ENCODE assay signal across 13 cellular contexts in the genomic region with DNA sequence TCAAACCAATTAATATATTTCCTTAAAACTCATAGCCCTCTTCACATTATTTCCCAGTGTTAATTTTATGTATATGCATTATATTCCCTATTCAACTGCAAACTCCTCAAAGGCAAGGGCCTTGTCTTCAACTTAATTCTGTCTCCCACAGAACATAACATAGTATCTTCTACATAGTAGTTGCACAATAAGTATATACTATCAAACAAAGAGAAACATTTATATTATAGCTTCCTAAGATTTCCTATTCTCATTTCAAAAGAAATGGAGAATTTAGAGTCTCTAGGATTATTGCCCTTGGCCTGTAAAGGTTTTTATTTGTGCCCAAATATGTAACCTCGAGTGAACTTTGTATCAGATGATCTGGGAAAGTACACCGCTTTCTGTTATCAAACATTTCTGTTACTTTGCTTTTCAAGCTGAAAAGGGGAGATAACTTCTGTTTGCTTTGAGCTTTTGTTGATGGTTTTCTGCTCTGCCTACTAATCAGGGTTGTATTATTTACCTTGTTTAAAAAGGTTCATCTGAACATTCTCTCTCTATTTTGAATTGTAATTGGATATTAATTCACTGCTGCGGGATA.
DNase-seq lines count a peak whose midpoint lies in the region; ATAC-seq, FAIRE-seq and TF ChIP-seq lines count a peak whose summit lies in the region.
"Had no signal": no experiment of that assay in that cellular context is flagged by ENCODE, and none has a peak within 500 bp of the region (broad histone marks: within the 10 kb centered on the region; RNA-seq: fewer than 3 reads in every experiment).

No MANE protein-coding gene starts in this region.

- no peak overlapping the region for H3K9ac ChIP-seq in parathyroid adenoma

- 42 to 53% methylated on average over 3 of the region's 3 CpGs for WGBS in tibial nerve, 2 donors

- ATAC-seq in GM23338 (no peak), RWPE2 (ENCODE audit: low read depth) (no peak), GM21526 (IDR thresholded peaks at IDR 0.05; ENCODE audit: low FRiP score, unreplicated experiment) (no peak)
- no peak for ATAC-seq in stimulated activated naive B cell treated with anti-CD40 and anti-IgM and Interleukin-4, amounts not matched to agents 10 μg/mL and 1 μg/mL and 100 μg/mL, for 72 hours (replicated peaks)

- peaks cover 35% of the 10 kb centered on the region for H4K20me1 ChIP-seq in GM23338 (replicated peaks; ENCODE audit: insufficient read depth)

- peaks cover 35% of the 10 kb centered on the region for H3K36me3 Mint-ChIP-seq in GM23338 (ENCODE audit: low read depth)
- peaks cover 33 to 63% of the 10 kb centered on the region in 2 donors for H3K36me3 Mint-ChIP-seq in stimulated activated naive B cell treated with anti-CD40 and anti-IgM and Interleukin-4, amounts not matched to agents 10 μg/mL and 1 μg/mL and 100 μg/mL, for 72 hours

- no peaks in the 10 kb centered on the region for H3K9me2 ChIP-seq in GM23338 (ENCODE audit: insufficient read depth)

- H3K27ac ChIP-seq in GM23338 (ENCODE audit: low read depth) (peak overlapping the region; percentile 81; the same call in 1 of the 2 replicates), RWPE2 (ENCODE audit: poor library complexity, severe bottlenecking) (peak overlapping the region; percentile 26), parathyroid adenoma (peak overlapping the region; percentile 25), tibial nerve (peak overlapping the region in 2 of 4 donors; percentile 39 to 51)

- H3K4me1 Mint-ChIP-seq in GM23338: peaks cover 49% of the 10 kb centered on the region
- H3K4me1 Mint-ChIP-seq in stimulated activated naive B cell treated with anti-CD40 and anti-IgM and Interleukin-4, amounts not matched to agents 10 μg/mL and 1 μg/mL and 100 μg/mL, for 72 hours: peaks cover 36 to 50% of the 10 kb centered on the region in 2 donors

- FAIRE-seq in endometrium (lab: Jason Lieb, UNC): peak; percentile 29
- FAIRE-seq: GM12891, TTC549 had no signal

- H2AFZ ChIP-seq in GM23338 (no peak overlapping the region), parathyroid adenoma (no peak overlapping the region)

- H3K9me3 Mint-ChIP-seq in GM23338: no peaks in the 10 kb centered on the region
- H3K9me3 Mint-ChIP-seq in stimulated activated naive B cell treated with anti-CD40 and anti-IgM and Interleukin-4, amounts not matched to agents 10 μg/mL and 1 μg/mL and 100 μg/mL, for 72 hours: no peaks in the 10 kb centered on the region

- TF ChIP-seq CTCF in GM23338 (conservative IDR thresholded peaks at IDR 0.05; ENCODE audit: low read depth in 2 of 2) (no peak), RWPE2 (IDR thresholded peaks at IDR 0.05; ENCODE audit: poor library complexity, severe bottlenecking) (no peak), parathyroid adenoma (IDR thresholded peaks at IDR 0.05) (no peak), tibial nerve (IDR thresholded peaks at IDR 0.05) (no peak)

- DNase-seq in GM23338 (ENCODE audit: low spot score) (no peak), RWPE2 (ENCODE audit: low spot score) (no peak), tibial nerve (ENCODE audit: low spot score in 2 of 2) (no peak)
- no peak for DNase-seq in stimulated activated naive B cell treated with anti-CD40 and anti-IgM and Interleukin-4, amounts not matched to agents 10 μg/mL and 1 μg/mL and 100 μg/mL, for 72 hours
- DNase-seq: activated gamma-delta T cell, DMS153, NCI-H187, stomach had no signal

- H3K4me1 ChIP-seq in GM23338 (ENCODE audit: insufficient read depth) (peaks cover 21% of the 10 kb centered on the region), RWPE2 (ENCODE audit: insufficient read depth, poor library complexity, severe bottlenecking) (peaks cover 17% of the 10 kb centered on the region), parathyroid adenoma (peaks cover 19% of the 10 kb centered on the region), tibial nerve (peaks cover 0 to 57% (median 3%) of the 10 kb centered on the region in 4 donors)

- no peak for TF ChIP-seq EP300 in tibial nerve (IDR thresholded peaks at IDR 0.05)

- H3K4me3 Mint-ChIP-seq in GM23338: no peak overlapping the region
- no peak overlapping the region for H3K4me3 Mint-ChIP-seq in stimulated activated naive B cell treated with anti-CD40 and anti-IgM and Interleukin-4, amounts not matched to agents 10 μg/mL and 1 μg/mL and 100 μg/mL, for 72 hours

- peak overlapping the region; percentile 67 for H3K27ac Mint-ChIP-seq in GM23338
- no peak overlapping the region for H3K27ac Mint-ChIP-seq in stimulated activated naive B cell treated with anti-CD40 and anti-IgM and Interleukin-4, amounts not matched to agents 10 μg/mL and 1 μg/mL and 100 μg/mL, for 72 hours

- H3K79me2 ChIP-seq in GM23338 (replicated peaks; ENCODE audit: insufficient read depth): peaks cover 74% of the 10 kb centered on the region
- H3K79me2 ChIP-seq in parathyroid adenoma: peaks cover 8% of the 10 kb centered on the region

- H3K4me3 ChIP-seq in GM23338 (no peak overlapping the region), RWPE2 (ENCODE audit: severe bottlenecking) (no peak overlapping the region), parathyroid adenoma (ENCODE audit: low read depth, low read length) (no peak overlapping the region), tibial nerve (no peak overlapping the region)
- H3K4me3 ChIP-seq: stomach had no signal

- H3F3A ChIP-seq in GM23338 (replicated peaks; ENCODE audit: low read depth): no peaks in the 10 kb centered on the region

- no peaks in the 10 kb centered on the region for H3K9me3 ChIP-seq in RWPE2 (ENCODE audit: severe bottlenecking)
- no peaks in the 10 kb centered on the region for H3K9me3 ChIP-seq in parathyroid adenoma (ENCODE audit: control insufficient read depth, low read length)
- no peaks in the 10 kb centered on the region for H3K9me3 ChIP-seq in tibial nerve
- H3K9me3 ChIP-seq: stomach had no signal

- H3K27me3 ChIP-seq in GM23338 (ENCODE audit: insufficient read depth) (no peaks in the 10 kb centered on the region), RWPE2 (ENCODE audit: insufficient read depth, poor library complexity, severe bottlenecking) (no peaks in the 10 kb centered on the region), parathyroid adenoma (ENCODE audit: control insufficient read depth, insufficient read depth, low read length) (no peaks in the 10 kb centered on the region), tibial nerve (no peaks in the 10 kb centered on the region)
- H3K27me3 ChIP-seq: stomach had no signal

- no peak overlapping the region for H3K4me2 ChIP-seq in GM23338
- H3K4me2 ChIP-seq in parathyroid adenoma (ENCODE audit: low read length): peak overlapping the region; percentile 37

- H3K27me3 Mint-ChIP-seq in GM23338 (ENCODE audit: insufficient read depth, low read depth, poor library complexity): peaks cover 3% of the 10 kb centered on the region
- H3K27me3 Mint-ChIP-seq in stimulated activated naive B cell treated with anti-CD40 and anti-IgM and Interleukin-4, amounts not matched to agents 10 μg/mL and 1 μg/mL and 100 μg/mL, for 72 hours: no peaks in the 10 kb centered on the region

- H3K36me3 ChIP-seq in GM23338 (ENCODE audit: insufficient read depth): peaks cover 21% of the 10 kb centered on the region
- H3K36me3 ChIP-seq in RWPE2 (ENCODE audit: low read depth): peaks cover 77% of the 10 kb centered on the region
- no peaks in the 10 kb centered on the region for H3K36me3 ChIP-seq in parathyroid adenoma (ENCODE audit: control insufficient read depth, insufficient read depth, low read length)
- H3K36me3 ChIP-seq in tibial nerve: peaks cover 0 to 35% (median 0%) of the 10 kb centered on the region in 3 donors

- TF ChIP-seq POLR2A in tibial nerve (IDR thresholded peaks at IDR 0.05): no peak

TF ChIP-seq in GM23338, 12 proteins besides CTCF, POLR2A, EP300 and RAD21:
- TF ChIP-seq CREB1 (CRISPR knock-in tag; IDR thresholded peaks at IDR 0.05; ENCODE audit: low read depth) (no peak), ZNF331 (CRISPR knock-in tag; IDR thresholded peaks at IDR 0.05; ENCODE audit: low read depth) (no peak), JUNB (IDR thresholded peaks at IDR 0.05; ENCODE audit: unreplicated experiment) (no peak)
